Comparison of ENCODE assay signal across 14 cellular contexts in genomic region chr1:65469126-65469888, GRCh38. TPM values are rescaled to one million over a fixed set of nuclear protein-coding genes. Genes with fewer than 3 reads are reported as not detected.
DNase-seq lines count a peak whose midpoint lies in the region; ATAC-seq, FAIRE-seq and TF ChIP-seq lines count a peak whose summit lies in the region.
"Had no signal": no experiment of that assay in that cellular context is flagged by ENCODE, and none has a peak within 500 bp of the region (broad histone marks: within the 10 kb centered on the region; RNA-seq: fewer than 3 reads in every experiment).

No MANE protein-coding gene starts in this region.

- FAIRE-seq in K562 (lab: Jason Lieb, UNC): peak; percentile 6

- TF ChIP-seq RAD21 in K562 (CRISPR knock-in tag; conservative IDR thresholded peaks at IDR 0.05 in 1 of 2, IDR thresholded peaks at IDR 0.05 in 1 of 2) (no peak), liver (IDR thresholded peaks at IDR 0.05) (no peak)

- TF ChIP-seq EP300 in K562 (IDR thresholded peaks at IDR 0.05; ENCODE audit: low read length): no peak
- no peak for TF ChIP-seq EP300 in tibial nerve (IDR thresholded peaks at IDR 0.05)

- intact Hi-C loops in heart left ventricle (cut with DNase I): no loop called here
- intact Hi-C loops in Right ventricle myocardium inferior (cut with DNase I): no loop called here
- intact Hi-C loops in K562 (cut with micrococcal nuclease): no loop called here
- intact Hi-C loops in A673 (cut with micrococcal nuclease; ENCODE audit: unreplicated experiment): no loop called here

- POLR2A ChIA-PET in K562 (lab: Yijun Ruan, JAX) (interaction anchor here (1.9 to 2.3 kb wide), 2 partner anchors 10 to 22 kb away, joined by 7 to 13 read pairs; no protein-coding TSS in a partner anchor), A673 (lab: Charles Lee; ENCODE audit: low non-redundant PET) (no interaction called here)

- ATAC-seq in heart left ventricle: no peak
- no peak for ATAC-seq in Right ventricle myocardium inferior
- ATAC-seq in K562: peak; percentile 60
- ATAC-seq in GM21447 (IDR thresholded peaks at IDR 0.05; ENCODE audit: unreplicated experiment): no peak

- in situ Hi-C loops in K562 (cut with MboI) (no loop called here), GM13976 (cut with MboI; ENCODE audit: low sequenced_read_pairs, unreplicated experiment) (no loop called here)

- peak overlapping the region in 1 of 2 experiments; percentile 47; a peak in 3 of 4 replicates for H3K9ac ChIP-seq in K562 (ENCODE audit: insufficient read depth in 1 of 2, low read depth in 2 of 2, low read length in 2 of 2)
- H3K9ac ChIP-seq in liver (ENCODE audit: low read depth in 1 of 2, low read length in 2 of 2): no peak overlapping the region

- BruUV-seq in K562 (replicated peaks; lab: Mats Ljungman, UMichigan): no TSS peak
- BruUV-seq in A673 (replicated peaks; lab: Mats Ljungman, UMichigan): no TSS peak

- H4K20me1 ChIP-seq in K562 (replicated peaks; ENCODE audit: control insufficient read depth, insufficient read depth, low read length): no peaks in the 10 kb centered on the region

- peaks cover 50% of the 10 kb centered on the region for H3K79me2 ChIP-seq in K562 (ENCODE audit: control insufficient read depth, insufficient read depth, low read length)

- DNase-seq in heart left ventricle (no peak), Right ventricle myocardium inferior (ENCODE audit: missing footprints) (no peak), K562 (ENCODE audit: extremely low read depth in 1 of 4, low spot score in 3 of 4) (peak in 2 of 4 experiments; percentile 48 to 72), tibial nerve (ENCODE audit: low spot score in 2 of 2) (no peak), A673 (ENCODE audit: low spot score) (no peak), GM13976 (ENCODE audit: low spot score) (no peak)
- DNase-seq: activated CD4-positive, alpha-beta T cell treated with anti-CD3 and anti-CD28 coated beads for 1 hour; activated gamma-delta T cell; CD4-positive, alpha-beta memory T cell; glutamatergic neuron; NCI-H524 had no signal

- H3K27ac ChIP-seq in heart left ventricle: peak overlapping the region in 9 of 12 donors; percentile 4 to 50 (median 34)
- peak overlapping the region; percentile 71 for H3K27ac ChIP-seq in K562 (ENCODE audit: extremely low read depth, low read depth, low read length)
- peak overlapping the region; percentile 84 to 87 for H3K27ac ChIP-seq in liver (ENCODE audit: low read depth in 1 of 2, low read length in 2 of 2)
- peak overlapping the region in 3 of 4 donors; percentile 2 to 82 (median 75) for H3K27ac ChIP-seq in tibial nerve
- no peak overlapping the region for H3K27ac ChIP-seq in A673 (ENCODE audit: low read depth, low read length, poor library complexity, severe bottlenecking)

- TF ChIP-seq POLR2A in heart left ventricle (IDR thresholded peaks at IDR 0.05) (no peak), K562 (conservative IDR thresholded peaks at IDR 0.05) (no peak), tibial nerve (IDR thresholded peaks at IDR 0.05) (no peak)

- H3K36me3 ChIP-seq in heart left ventricle: no peaks in the 10 kb centered on the region
- H3K36me3 ChIP-seq in K562 (ENCODE audit: control insufficient read depth, insufficient read depth, low read length): peaks cover 34% of the 10 kb centered on the region
- H3K36me3 ChIP-seq in liver (ENCODE audit: control insufficient read depth in 4 of 4, insufficient read depth in 3 of 4, low read depth in 1 of 4, low read length in 3 of 4): no peaks in the 10 kb centered on the region
- H3K36me3 ChIP-seq in tibial nerve: no peaks in the 10 kb centered on the region
- no peaks in the 10 kb centered on the region for H3K36me3 ChIP-seq in A673 (ENCODE audit: insufficient read depth, low read length, poor library complexity, severe bottlenecking)
- H3K36me3 ChIP-seq: esophagus muscularis mucosa had no signal

- WGBS in heart left ventricle, 4 donors: 55 to 70% (median 61%) methylated on average over 4 of the region's 4 CpGs
- WGBS in K562 (ENCODE audit: insufficient coverage, low coverage, missing lambda C conversion rate): 11% methylated on average over 4 of the region's 4 CpGs
- 66% methylated on average over 4 of the region's 4 CpGs for WGBS in liver
- 36 to 42% methylated on average over 4 of the region's 4 CpGs for WGBS in tibial nerve, 2 donors

- peak overlapping the region; percentile 66 for H3K4me2 ChIP-seq in K562 (ENCODE audit: insufficient read depth, low read length)

- H3K9me3 ChIP-seq in heart left ventricle (peaks cover 0 to 6% (median 0%) of the 10 kb centered on the region in 12 donors), K562 (replicated peaks; ENCODE audit: control insufficient read depth, insufficient read depth, low read depth, low read length) (peaks cover 6% of the 10 kb centered on the region; the same call in 1 of the 2 replicates), liver (ENCODE audit: control insufficient read depth in 4 of 4, low read length in 3 of 4) (no peaks in the 10 kb centered on the region), tibial nerve (no peaks in the 10 kb centered on the region), A673 (ENCODE audit: low read depth, low read length, poor library complexity, severe bottlenecking) (no peaks in the 10 kb centered on the region)
- H3K9me3 ChIP-seq: esophagus muscularis mucosa had no signal

- H3K4me3 ChIP-seq in heart left ventricle (no peak overlapping the region), K562 (no peak overlapping the region), liver (ENCODE audit: low read depth in 1 of 3, low read length in 3 of 3) (no peak overlapping the region), tibial nerve (no peak overlapping the region), A673 (ENCODE audit: low read depth, low read length, poor library complexity, severe bottlenecking) (no peak overlapping the region)
- H3K4me3 ChIP-seq: esophagus muscularis mucosa had no signal

- no peaks in the 10 kb centered on the region for H3K9me1 ChIP-seq in K562 (ENCODE audit: control insufficient read depth, insufficient read depth, low read length)

- peak overlapping the region; percentile 41 for H2AFZ ChIP-seq in K562 (ENCODE audit: low read depth, low read length)

- H3K4me1 ChIP-seq in heart left ventricle: peaks cover 0 to 40% (median 12%) of the 10 kb centered on the region in 12 donors
- peaks cover 7 to 50% of the 10 kb centered on the region in 2 experiments for H3K4me1 ChIP-seq in K562 (replicated peaks in 1 of 2; ENCODE audit: control insufficient read depth in 2 of 2, insufficient read depth in 2 of 2, low read length in 2 of 2)
- peaks cover 8 to 34% (median 24%) of the 10 kb centered on the region in 4 donors for H3K4me1 ChIP-seq in liver (ENCODE audit: control insufficient read depth in 4 of 4, insufficient read depth in 4 of 4, low read length in 3 of 4)
- H3K4me1 ChIP-seq in tibial nerve: peaks cover 0 to 54% (median 20%) of the 10 kb centered on the region in 4 donors
- H3K4me1 ChIP-seq in A673 (ENCODE audit: insufficient read depth, low read length, poor library complexity, severe bottlenecking): peaks cover 20% of the 10 kb centered on the region

- H3K27me3 ChIP-seq in heart left ventricle: no peaks in the 10 kb centered on the region
- H3K27me3 ChIP-seq in K562 (ENCODE audit: control insufficient read depth in 2 of 2, insufficient read depth in 2 of 2, low read length in 2 of 2): no peaks in the 10 kb centered on the region
- H3K27me3 ChIP-seq in liver (ENCODE audit: control insufficient read depth in 4 of 4, insufficient read depth in 4 of 4, low read length in 3 of 4): no peaks in the 10 kb centered on the region
- H3K27me3 ChIP-seq in tibial nerve: no peaks in the 10 kb centered on the region
- no peaks in the 10 kb centered on the region for H3K27me3 ChIP-seq in A673 (replicated peaks; ENCODE audit: insufficient read depth, low read depth, low read length, poor library complexity)
- H3K27me3 ChIP-seq: esophagus muscularis mucosa had no signal

- CTCF ChIA-PET in K562 (lab: Yijun Ruan, JAX; ENCODE audit: low intra/inter-chr PET ratio): no interaction called here
- CTCF ChIA-PET in A673 (lab: Charles Lee): interaction anchor here (0.6 kb wide), 2 partner anchors 20 to 233 kb away, joined by 3 to 4 read pairs; no protein-coding TSS in a partner anchor

- TF ChIP-seq CTCF in heart left ventricle (IDR thresholded peaks at IDR 0.05) (no peak), K562 (IDR thresholded peaks at IDR 0.05 in 2 of 3, conservative IDR thresholded peaks at IDR 0.05 in 1 of 3; ENCODE audit: insufficient read depth in 2 of 3, low read depth in 1 of 3, low read length in 3 of 3) (no peak), liver (IDR thresholded peaks at IDR 0.05; ENCODE audit: low read depth, low read length, missing input control) (no peak), tibial nerve (IDR thresholded peaks at IDR 0.05) (no peak), A673 (conservative IDR thresholded peaks at IDR 0.05; ENCODE audit: low read depth, low read length) (no peak), GM13976 (IDR thresholded peaks at IDR 0.05; ENCODE audit: borderline replicate concordance, control extremely low read depth, extremely low read depth, insufficient read depth, missing control alignments) (no peak)

RNA-seq across cellular contexts. Expression of gene LEPR, which starts 48.8 kb away (rescaled TPM):
- 10 to 100 TPM in 2 of 9 donors, 1 to 10 TPM in 7; 3.4 to 11.6 (median 5.5) TPM for total RNA-seq in heart left ventricle
- polyA plus RNA-seq in heart left ventricle: 1 to 10 TPM; 1.5 to 2.3 TPM
- 3.5 TPM for total RNA-seq in Right ventricle myocardium inferior
- 58.9 and 119 TPM in 2 replicates for total RNA-seq in K562 (2011; cell fraction: chromatin; rRNA removed; ENCODE audit: low replicate concordance)
- total RNA-seq in K562 (2011; cell fraction: nucleolus; rRNA removed): 43.9 and 53.4 TPM in 2 replicates
- total RNA-seq in K562 (2011; cell fraction: nucleoplasm; rRNA removed): 92.8 and 105 TPM in 2 replicates
- 26.0 and 26.5 TPM in 2 replicates for total RNA-seq in K562 (2014; rRNA removed)
- 55.0 and 58.4 TPM in 2 replicates for total RNA-seq in K562 (2014; rRNA removed; fragmentation: Illumina TruSeq; extraction: Trizol)
- total RNA-seq in K562 (2015; rRNA removed; fragmentation: Illumina TruSeq; extraction: Trizol): 51.5 and 56.8 TPM in 2 replicates
- total RNA-seq in K562 (2021): 43.1 and 43.6 TPM in 2 replicates
- polyA plus RNA-seq in K562 (2011; rRNA removed): 83.7 and 111 TPM in 2 replicates
- 30.7 and 48.6 TPM in 2 replicates for polyA plus RNA-seq in K562 (2011; cell fraction: cytosol; rRNA removed)
- polyA plus RNA-seq in K562 (2011; cell fraction: nucleus; rRNA removed): 25.8 and 36.4 TPM in 2 replicates
- polyA plus RNA-seq in K562 (2012): 22.2 and 31.8 TPM in 2 replicates
- 37.3 and 45.2 TPM in 2 replicates for polyA plus RNA-seq in K562 (2014; fragmentation: Illumina TruSeq; extraction: Trizol)
- 10 to 100 TPM; 12.2 to 18.1 TPM for polyA plus RNA-seq in K562 (2014; fragmentation: Nextera tagmentation; extraction: Ambion mirVana)
- polyA plus RNA-seq in K562 (2014; rRNA removed): 19.9 and 26.1 TPM in 2 replicates
- polyA minus RNA-seq in K562 (2011; rRNA and poly(A)+ RNA removed): 197 and 201 TPM in 2 replicates
- polyA minus RNA-seq in K562 (2011; cell fraction: cytosol; rRNA and poly(A)+ RNA removed): 51.6 and 74.5 TPM in 2 replicates
- polyA minus RNA-seq in K562 (2011; cell fraction: nucleus; rRNA and poly(A)+ RNA removed): 25.3 and 51.1 TPM in 2 replicates
- total RNA-seq in liver: 10 to 100 TPM; 45.6 to 99.8 TPM
- polyA plus RNA-seq in liver: 100 to 1,000 TPM in 1 of 2 donors, 10 to 100 TPM in 1; 42.0 to 103 TPM
- total RNA-seq in tibial nerve: 100 to 1,000 TPM in 1 of 4 donors, 10 to 100 TPM in 3; 28.2 to 108 (median 43.7) TPM
- total RNA-seq in A673 (2021): 1.5 and 1.6 TPM in 2 replicates

RNA-seq across cellular contexts. Expression of gene LEPROT, which starts 48.8 kb away (rescaled TPM):
- 10 to 100 TPM; 37.0 to 66.2 (median 46.3) TPM for total RNA-seq in heart left ventricle
- 10 to 100 TPM; 20.8 to 46.2 TPM for polyA plus RNA-seq in heart left ventricle
- total RNA-seq in Right ventricle myocardium inferior: 44.3 TPM
- 47.7 and 171 TPM in 2 replicates for total RNA-seq in K562 (2011; cell fraction: chromatin; rRNA removed; ENCODE audit: low replicate concordance)
- total RNA-seq in K562 (2011; cell fraction: nucleolus; rRNA removed): 33.7 and 49.6 TPM in 2 replicates
- 135 and 209 TPM in 2 replicates for total RNA-seq in K562 (2011; cell fraction: nucleoplasm; rRNA removed)
- total RNA-seq in K562 (2014; rRNA removed): 28.1 and 34.8 TPM in 2 replicates
- 45.8 and 52.8 TPM in 2 replicates for total RNA-seq in K562 (2014; rRNA removed; fragmentation: Illumina TruSeq; extraction: Trizol)
- total RNA-seq in K562 (2015; rRNA removed; fragmentation: Illumina TruSeq; extraction: Trizol): 40.6 and 46.3 TPM in 2 replicates
- 38.2 and 42.9 TPM in 2 replicates for total RNA-seq in K562 (2021)
- 84.0 and 97.5 TPM in 2 replicates for polyA plus RNA-seq in K562 (2011; rRNA removed)
- 33.1 and 88.6 TPM in 2 replicates for polyA plus RNA-seq in K562 (2011; cell fraction: cytosol; rRNA removed)
- 88.8 and 104 TPM in 2 replicates for polyA plus RNA-seq in K562 (2011; cell fraction: nucleus; rRNA removed)
- polyA plus RNA-seq in K562 (2012): 40.2 and 59.7 TPM in 2 replicates
- 44.0 and 47.4 TPM in 2 replicates for polyA plus RNA-seq in K562 (2014; fragmentation: Illumina TruSeq; extraction: Trizol)
- polyA plus RNA-seq in K562 (2014; fragmentation: Nextera tagmentation; extraction: Ambion mirVana): 10 to 100 TPM; 30.7 to 38.5 TPM
- 53.4 and 54.9 TPM in 2 replicates for polyA plus RNA-seq in K562 (2014; rRNA removed)
- polyA minus RNA-seq in K562 (2011; rRNA and poly(A)+ RNA removed): 65.3 and 66.8 TPM in 2 replicates
- 24.1 and 26.4 TPM in 2 replicates for polyA minus RNA-seq in K562 (2011; cell fraction: cytosol; rRNA and poly(A)+ RNA removed)
- polyA minus RNA-seq in K562 (2011; cell fraction: nucleus; rRNA and poly(A)+ RNA removed): 68.3 and 104 TPM in 2 replicates
- total RNA-seq in liver: 10 to 100 TPM; 33.5 to 39.2 TPM
- 10 to 100 TPM; 23.6 to 43.4 TPM for polyA plus RNA-seq in liver
- total RNA-seq in tibial nerve: 10 to 100 TPM; 53.0 to 77.7 (median 67.9) TPM
- total RNA-seq in A673 (2021): 24.8 and 29.3 TPM in 2 replicates
